In the genomic region with DNA sequence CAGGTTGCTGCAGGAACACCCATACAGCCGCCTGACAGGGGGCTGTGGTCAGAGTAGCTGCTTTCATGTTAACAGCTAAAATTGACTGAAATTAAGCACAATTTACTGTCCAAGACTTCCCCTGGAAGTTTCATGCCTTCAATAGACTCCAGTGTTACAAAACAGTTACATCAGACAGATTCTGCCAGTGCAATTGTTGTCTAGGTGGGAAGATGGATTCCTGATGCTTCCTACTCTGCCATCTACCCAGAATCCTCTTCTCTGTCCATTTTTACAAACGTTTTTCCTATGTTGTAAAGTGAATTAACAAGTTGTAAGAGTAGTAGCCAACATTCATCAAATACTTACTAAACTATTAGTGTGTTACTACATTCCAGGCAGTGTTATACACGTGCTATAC, we compare ENCODE assay signal across 18 cellular contexts.
"Had no signal": no experiment of that assay in that cellular context is flagged by ENCODE, and none has a peak within 500 bp of the region (broad histone marks: within the 10 kb centered on the region; RNA-seq: fewer than 3 reads in every experiment).

No MANE protein-coding gene starts in this region.

- DNase-seq: dermis blood vessel endothelial cell; erythroblast; heart right ventricle; islet precursor cell; mammary epithelial cell; mucosa of descending colon; sigmoid colon; stimulated activated CD4-positive, alpha-beta T cell treated with anti-CD3 and anti-CD28 coated beads, Interleukin-2, amount 100 ng/mL, for 48 hours; stimulated activated naive CD4-positive, alpha-beta T cell treated with Interleukin-2 at 50 U/mL for 16 hours; thyroid gland; upper lobe of left lung; uterus had no signal

- FAIRE-seq: colon, frontal cortex had no signal

- H3K36me3 ChIP-seq: heart right ventricle, right atrium auricular region, sigmoid colon, suprapubic skin, thyroid gland, upper lobe of left lung, uterus had no signal

- H3K27ac ChIP-seq: heart right ventricle, right atrium auricular region, sigmoid colon, suprapubic skin, thyroid gland, upper lobe of left lung had no signal

- H3K4me3 ChIP-seq: heart right ventricle, mucosa of descending colon, right atrium auricular region, sigmoid colon, skin epidermis, suprapubic skin, thyroid gland, upper lobe of left lung, uterus had no signal

- H3K27me3 ChIP-seq: sigmoid colon, suprapubic skin, thyroid gland, upper lobe of left lung, uterus had no signal

- H3K9me3 ChIP-seq: suprapubic skin, thyroid gland, uterus had no signal

- ATAC-seq: heart right ventricle, left lobe of liver, mucosa of descending colon had no signal
